11 cellular contexts compared by ENCODE assay signal in genomic region chr22:49968831-49969661, GRCh38. TPM values are rescaled to one million over a fixed set of nuclear protein-coding genes. Genes with fewer than 3 reads are reported as not detected.
DNase-seq lines count a peak whose midpoint lies in the region; ATAC-seq and TF ChIP-seq lines count a peak whose summit lies in the region.
"Had no signal": no experiment of that assay in that cellular context is flagged by ENCODE, and none has a peak within 500 bp of the region (broad histone marks: within the 10 kb centered on the region; RNA-seq: fewer than 3 reads in every experiment).

No MANE protein-coding gene starts in this region.

- TF ChIP-seq CTCF in GM06990 (IDR thresholded peaks at IDR 0.05; ENCODE audit: insufficient read depth, low read length, poor library complexity, severe bottlenecking) (no peak), left ventricle myocardium inferior (IDR thresholded peaks at IDR 0.05; ENCODE audit: borderline replicate concordance) (no peak)

- H3K4me1 ChIP-seq in left ventricle myocardium inferior (peaks cover 83% of the 10 kb centered on the region), skeletal muscle tissue (ENCODE audit: control insufficient read depth in 3 of 3, insufficient read depth in 3 of 3, low read length in 3 of 3) (peaks cover 50 to 78% (median 71%) of the 10 kb centered on the region in 3 donors)

- H3K4me3 ChIP-seq in GM06990 (replicated peaks; ENCODE audit: low read depth, low read length) (no peak overlapping the region), left ventricle myocardium inferior (no peak overlapping the region), skeletal muscle tissue (ENCODE audit: low read length in 3 of 3) (no peak overlapping the region)

- peak; percentile 20 for DNase-seq in GM06990 (ENCODE audit: extremely low read depth, insufficient read length)
- DNase-seq in activated CD8-positive, alpha-beta memory T cell treated with anti-CD3 and anti-CD28 coated beads for 24 hours, result peak; percentile 64
- DNase-seq in left ventricle myocardium inferior, result peak; percentile 23
- no peak for DNase-seq in NCI-H2227 treated with DMSO at 0.1 percent for 48 hours (lab: John Stamatoyannopoulos, UW)
- DNase-seq: NCI-H226 had no signal

- ATAC-seq in HG03565 (IDR thresholded peaks at IDR 0.05; ENCODE audit: unreplicated experiment), result no peak
- ATAC-seq in HG02852 (IDR thresholded peaks at IDR 0.05; ENCODE audit: unreplicated experiment), result no peak
- ATAC-seq in HG03159 (IDR thresholded peaks at IDR 0.05; ENCODE audit: unreplicated experiment), result no peak

- intact Hi-C loops in left ventricle myocardium inferior (cut with micrococcal nuclease), result no loop called here

- H3K36me3 ChIP-seq in GM06990 (ENCODE audit: control insufficient read depth, insufficient read depth, low read length), result peaks cover 5% of the 10 kb centered on the region
- H3K36me3 ChIP-seq in left ventricle myocardium inferior, result peaks cover 5% of the 10 kb centered on the region
- H3K36me3 ChIP-seq in skeletal muscle tissue (ENCODE audit: control insufficient read depth in 3 of 3, insufficient read depth in 3 of 3, low read length in 3 of 3), result peaks cover 3 to 8% (median 5%) of the 10 kb centered on the region in 3 donors

- H3K9me3 ChIP-seq in left ventricle myocardium inferior (replicated peaks) (no peaks in the 10 kb centered on the region), skeletal muscle tissue (ENCODE audit: control insufficient read depth in 3 of 3, low read length in 3 of 3) (no peaks in the 10 kb centered on the region)

- peak overlapping the region; percentile 99 for H3K27ac ChIP-seq in left ventricle myocardium inferior (replicated peaks)
- H3K27ac ChIP-seq in skeletal muscle tissue (ENCODE audit: low read depth, low read length), result peak overlapping the region; percentile 90

- no peaks in the 10 kb centered on the region for H3K27me3 ChIP-seq in GM06990 (replicated peaks; ENCODE audit: control insufficient read depth, insufficient read depth, low read length)
- no peaks in the 10 kb centered on the region for H3K27me3 ChIP-seq in left ventricle myocardium inferior (ENCODE audit: low read depth)
- H3K27me3 ChIP-seq in skeletal muscle tissue (ENCODE audit: control insufficient read depth in 3 of 3, insufficient read depth in 3 of 3, low read length in 3 of 3), result no peaks in the 10 kb centered on the region

- peak overlapping the region in 1 of 3 donors; percentile 69 for H3K9ac ChIP-seq in skeletal muscle tissue (ENCODE audit: low read depth in 1 of 3, low read length in 3 of 3)

RNA-seq across cellular contexts. Expression of gene PIM3, which starts 8.5 kb away (rescaled TPM):
- total RNA-seq in left ventricle myocardium inferior (57.1 TPM), skeletal muscle tissue (14.6 TPM)

RNA-seq across cellular contexts. Expression of gene IL17REL, which starts 43.5 kb away (rescaled TPM):
- total RNA-seq in left ventricle myocardium inferior, result not detected
- total RNA-seq in skeletal muscle tissue, result not detected
- total RNA-seq: G401, glomerular endothelial cell had no signal

RNA-seq across cellular contexts. Expression of gene CRELD2, which starts 50.6 kb away (rescaled TPM):
- 25.5 TPM for total RNA-seq in left ventricle myocardium inferior
- 13.0 TPM for total RNA-seq in skeletal muscle tissue

RNA-seq across cellular contexts. Expression of gene ALG12, which starts 50.8 kb away (rescaled TPM):
- total RNA-seq in left ventricle myocardium inferior (17.0 TPM), skeletal muscle tissue (9.9 TPM)
